Comparison of ENCODE assay signal across 21 cellular contexts in genomic region chr7:68789597-68789996, GRCh38.
"Had no signal": no experiment of that assay in that cellular context is flagged by ENCODE, and none has a peak within 500 bp of the region (broad histone marks: within the 10 kb centered on the region; RNA-seq: fewer than 3 reads in every experiment).

No MANE protein-coding gene starts in this region.

- H3K36me3 ChIP-seq: esophagus muscularis mucosa, gastrocnemius medialis, heart right ventricle, right atrium auricular region, sigmoid colon, tibial nerve, upper lobe of right lung had no signal

- FAIRE-seq: endometrium, islet of Langerhans had no signal

- H3K4me3 ChIP-seq: esophagus muscularis mucosa, gastrocnemius medialis, heart right ventricle, right atrium auricular region, sigmoid colon, skin epidermis, testis, tibial nerve, upper lobe of right lung had no signal

- H3K27me3 ChIP-seq: esophagus muscularis mucosa, gastrocnemius medialis, heart right ventricle, right atrium auricular region, sigmoid colon, testis, tibial nerve, upper lobe of right lung had no signal

- DNase-seq: effector memory CD4-positive, alpha-beta T cell; gastrocnemius medialis; heart right ventricle; hypothalamus; kidney glomerular epithelial cell; mammary epithelial cell; naive thymus-derived CD8-positive, alpha-beta T cell; sigmoid colon; stimulated activated CD4-positive, alpha-beta T cell treated with anti-CD3 and anti-CD28 coated beads, Interleukin-2, amount 100 ng/mL, for 24 hours; stimulated activated CD4-positive, alpha-beta T cell treated with anti-CD3 and anti-CD28 coated beads, Interleukin-4, amount 100 ng/mL, for 4 hours; stimulated activated naive B cell treated with anti-CD40 and anti-IgM and Interleukin-4, amounts not matched to agents 10 μg/mL and 1 μg/mL and 100 μg/mL, for 72 hours; stimulated activated naive CD8-positive, alpha-beta T cell treated with anti-CD3 and anti-CD28 coated beads, Interleukin-15, amount 100 ng/mL, for 72 hours; testis; upper lobe of right lung had no signal

- ATAC-seq: gastrocnemius medialis; heart right ventricle; left lobe of liver; naive thymus-derived CD8-positive, alpha-beta T cell; stimulated activated naive B cell treated with anti-CD40 and anti-IgM and Interleukin-4, amounts not matched to agents 10 μg/mL and 1 μg/mL and 100 μg/mL, for 72 hours; stimulated activated naive CD8-positive, alpha-beta T cell treated with anti-CD3 and anti-CD28 coated beads, Interleukin-15, amount 100 ng/mL, for 72 hours; upper lobe of right lung had no signal

- H3K9me3 ChIP-seq: sigmoid colon, testis, upper lobe of right lung had no signal

- H3K4me1 ChIP-seq: esophagus muscularis mucosa, gastrocnemius medialis, heart right ventricle, right atrium auricular region, sigmoid colon, testis, tibial nerve, upper lobe of right lung had no signal
